12 cellular contexts compared by ENCODE assay signal in genomic region chr1:63321061-63321787, GRCh38. TPM values are rescaled to one million over a fixed set of nuclear protein-coding genes. Genes with fewer than 3 reads are reported as not detected.
DNase-seq lines count a peak whose midpoint lies in the region; ATAC-seq and TF ChIP-seq lines count a peak whose summit lies in the region.
"Had no signal": no experiment of that assay in that cellular context is flagged by ENCODE, and none has a peak within 500 bp of the region (broad histone marks: within the 10 kb centered on the region; RNA-seq: fewer than 3 reads in every experiment).

No MANE protein-coding gene starts in this region.

- H3K4me3 ChIP-seq in CD8-positive, alpha-beta T cell (ENCODE audit: low read depth, low read length): no peak overlapping the region

- peaks cover 41% of the 10 kb centered on the region for H3K4me1 Mint-ChIP-seq in CD8-positive, alpha-beta T cell (ENCODE audit: low read depth)
- peaks cover 9 to 23% (median 20%) of the 10 kb centered on the region in 3 donors for H3K4me1 Mint-ChIP-seq in IgD-negative memory B cell
- peaks cover 40% of the 10 kb centered on the region for H3K4me1 Mint-ChIP-seq in nephron

- TF ChIP-seq CTCF in CD8-positive, alpha-beta T cell (IDR thresholded peaks at IDR 0.05): no peak
- TF ChIP-seq CTCF in nephron (IDR thresholded peaks at IDR 0.05; ENCODE audit: unreplicated experiment in 3 of 3): no peak

- H3K27me3 ChIP-seq in CD8-positive, alpha-beta T cell (ENCODE audit: insufficient read depth, low read length): peaks cover 72% of the 10 kb centered on the region

- H3K9me3 ChIP-seq in CD8-positive, alpha-beta T cell (ENCODE audit: low read length): peaks cover 13% of the 10 kb centered on the region

- POLR2A ChIA-PET in CD8-positive, alpha-beta T cell (lab: Charles Lee): interaction anchor here (0.6 kb wide), 1 partner anchor 1065 kb away, joined by 3 read pairs; no protein-coding TSS in a partner anchor

- CTCF ChIA-PET in CD8-positive, alpha-beta T cell (lab: Charles Lee): no interaction called here

- H3K27ac ChIP-seq in CD8-positive, alpha-beta T cell (ENCODE audit: low read depth, low read length): no peak overlapping the region
- H3K27ac ChIP-seq: Peyer's patch had no signal

- H3K4me1 ChIP-seq in CD8-positive, alpha-beta T cell (ENCODE audit: insufficient read depth, low read length): peaks cover 28% of the 10 kb centered on the region

- no peak for ATAC-seq in CD8-positive, alpha-beta T cell
- ATAC-seq in GM21737 (IDR thresholded peaks at IDR 0.05; ENCODE audit: unreplicated experiment): no peak
- no peak for ATAC-seq in GM18907 (IDR thresholded peaks at IDR 0.05; ENCODE audit: unreplicated experiment)

- no peaks in the 10 kb centered on the region for H3K36me3 Mint-ChIP-seq in CD8-positive, alpha-beta T cell
- H3K36me3 Mint-ChIP-seq in IgD-negative memory B cell: peaks cover 3% of the 10 kb centered on the region
- no peaks in the 10 kb centered on the region for H3K36me3 Mint-ChIP-seq in nephron (ENCODE audit: low read depth)

- peaks cover 66% of the 10 kb centered on the region for H3K27me3 Mint-ChIP-seq in CD8-positive, alpha-beta T cell (ENCODE audit: low read depth)
- H3K27me3 Mint-ChIP-seq in IgD-negative memory B cell: peaks cover 53% of the 10 kb centered on the region
- H3K27me3 Mint-ChIP-seq in nephron (ENCODE audit: low read depth): peaks cover 97% of the 10 kb centered on the region

- intact Hi-C loops in CD8-positive, alpha-beta T cell (cut with DNase I, micrococcal nuclease): loop anchor here in 1 of 2 experiments (5.0 to 10.0 kb wide), 3 partner anchors 536 to 1744 kb away; partner anchors contain the start of gene ATG4C

- DNase-seq in CD8-positive, alpha-beta T cell: no peak
- peak; percentile 53 for DNase-seq in ecto neural progenitor cell (ENCODE audit: low spot score)
- no peak for DNase-seq in SIG-M5 (lab: John Stamatoyannopoulos, UW)
- DNase-seq in NK-92 (lab: John Stamatoyannopoulos, UW; ENCODE audit: unreplicated experiment): no peak
- DNase-seq: DMS79 treated with DMSO at 0.1 percent for 48 hours; Peyer's patch; stimulated activated CD4-positive, alpha-beta T cell treated with anti-CD3 and anti-CD28 coated beads, Interleukin-12 subunit alpha, Interleukin-12 subunit beta, amount 100 ng/mL, for 4 hours had no signal

- H3K27ac Mint-ChIP-seq in CD8-positive, alpha-beta T cell: no peak overlapping the region
- H3K27ac Mint-ChIP-seq in IgD-negative memory B cell (peak overlapping the region; percentile 83 to 100 (median 99)), nephron (no peak overlapping the region)

- H3K4me3 Mint-ChIP-seq in CD8-positive, alpha-beta T cell: peak overlapping the region; percentile 68
- H3K4me3 Mint-ChIP-seq in IgD-negative memory B cell (peak overlapping the region in 3 of 4 donors; percentile 73 to 97 (median 93)), nephron (peak overlapping the region; percentile 81 to 86 (median 86))

- H3K36me3 ChIP-seq in CD8-positive, alpha-beta T cell (ENCODE audit: insufficient read depth, low read length): no peaks in the 10 kb centered on the region
- H3K36me3 ChIP-seq: Peyer's patch had no signal

- H3K9me3 Mint-ChIP-seq in CD8-positive, alpha-beta T cell: peaks cover 7% of the 10 kb centered on the region
- H3K9me3 Mint-ChIP-seq in IgD-negative memory B cell (peaks cover 2 to 25% (median 10%) of the 10 kb centered on the region in 3 donors), nephron (peaks cover 7% of the 10 kb centered on the region)

RNA-seq across cellular contexts. Expression of gene FOXD3, which starts 1.1 kb away (rescaled TPM):
- total RNA-seq in CD8-positive, alpha-beta T cell: not detected
- not detected for polyA plus RNA-seq in IgD-negative memory B cell
- total RNA-seq: mesenteric fat pad, Peyer's patch had no signal

RNA-seq across cellular contexts. Expression of gene ALG6, which starts 46.2 kb away (rescaled TPM):
- 10 to 100 TPM in 1 of 2 experiments, 1 to 10 TPM in 1; 10.0 to 10.3 TPM for total RNA-seq in CD8-positive, alpha-beta T cell
- 12.9 TPM for polyA plus RNA-seq in IgD-negative memory B cell

Comparison
In these comparisons a context has a peak if more than half of its experiments do, and no peak if none do; other contexts are left out.
1. H3K27ac Mint-ChIP-seq: peak in IgD-negative memory B cell (3 of 3); none in CD8-positive, alpha-beta T cell (single experiment) and nephron (0 of 3).
2. Peak in every context shown above with its lines, with median percentiles within 50 percentile points of each other: H3K4me3 Mint-ChIP-seq.